17 cellular contexts compared by ENCODE assay signal in the genomic region with DNA sequence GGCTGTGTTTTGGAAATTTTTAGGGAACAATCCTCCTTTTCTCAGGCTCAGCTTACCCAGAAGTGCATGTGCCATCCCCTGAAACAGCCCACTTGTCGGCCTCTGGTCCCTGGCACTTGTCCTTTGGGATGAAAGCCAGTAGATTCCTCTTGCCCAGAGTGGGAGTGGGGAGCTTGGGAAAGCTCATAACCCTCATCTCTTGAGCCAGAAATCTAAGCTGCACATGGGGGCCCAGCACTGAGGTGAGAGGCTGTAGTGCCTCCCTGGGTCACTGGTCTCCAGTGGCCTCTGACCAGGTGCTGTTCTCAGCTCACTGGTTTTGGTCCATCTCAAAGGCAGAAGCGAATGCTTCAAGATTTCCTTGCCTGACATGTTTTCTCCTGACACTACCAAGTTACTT. TPM values are rescaled to one million over a fixed set of nuclear protein-coding genes. Genes with fewer than 3 reads are reported as not detected.
A peak's percentile ranks its signal among the peaks of the same experiment; 100 is the strongest.
DNase-seq lines count a peak whose midpoint lies in the region; ATAC-seq and TF ChIP-seq lines count a peak whose summit lies in the region.
"Had no signal": no experiment of that assay in that cellular context is flagged by ENCODE, and none has a peak within 500 bp of the region (broad histone marks: within the 10 kb centered on the region; RNA-seq: fewer than 3 reads in every experiment).

No MANE protein-coding gene starts in this region.

- H3K27ac ChIP-seq in BLaER1 treated with 17β-estradiol and CSF1 and Interleukin-3, amounts not matched to agents 10 nM and 100 nM: peak overlapping the region in 7 of 11 experiments; percentile 17 to 77 (median 44); a peak in 10 of 22 replicates
- H3K27ac ChIP-seq: suprapubic skin had no signal

- H3K9ac ChIP-seq in BLaER1 treated with 17β-estradiol and CSF1 and Interleukin-3, amounts not matched to agents 10 nM and 100 nM: peak overlapping the region in 9 of 11 experiments; percentile 2 to 43 (median 30); a peak in 12 of 22 replicates

- DNase-seq in HFFc6: no peak
- DNase-seq in effector memory CD8-positive, alpha-beta T cell: no peak
- DNase-seq in NCI-H69 (lab: John Stamatoyannopoulos, UW): no peak
- DNase-seq: activated CD4-positive, CD25-positive, alpha-beta regulatory T cell; aorta; BE2C; HCEC 1CT; KBM-7; NCI-H1105 treated with DMSO at 0.1 percent for 48 hours; NCI-H345; SW 1271 had no signal

- H3K4me1 Mint-ChIP-seq in HFFc6 (ENCODE audit: low read depth) (peaks cover 78% of the 10 kb centered on the region), nephron (peaks cover 75% of the 10 kb centered on the region)
- H3K4me1 Mint-ChIP-seq in effector memory CD8-positive, alpha-beta T cell (ENCODE audit: low read depth in 2 of 2): peaks cover 32 to 35% of the 10 kb centered on the region in 2 donors

- no peaks in the 10 kb centered on the region for H3K9me3 ChIP-seq in BLaER1 treated with 17β-estradiol and CSF1 and Interleukin-3, amounts not matched to agents 10 nM and 100 nM (replicated peaks in 1 of 11)
- H3K9me3 ChIP-seq: BE2C, suprapubic skin had no signal

- TF ChIP-seq CTCF in HFFc6 (IDR thresholded peaks at IDR 0.05): no peak
- TF ChIP-seq CTCF in nephron (IDR thresholded peaks at IDR 0.05; ENCODE audit: unreplicated experiment in 3 of 3): no peak

- peaks cover 98 to 100% (median 100%) of the 10 kb centered on the region in 10 experiments for H3K4me1 ChIP-seq in BLaER1 treated with 17β-estradiol and CSF1 and Interleukin-3, amounts not matched to agents 10 nM and 100 nM

- H3K4me2 ChIP-seq in BLaER1 treated with 17β-estradiol and CSF1 and Interleukin-3, amounts not matched to agents 10 nM and 100 nM: peak overlapping the region; percentile 89 to 99 (median 96)

- H3K27me3 Mint-ChIP-seq in HFFc6 (ENCODE audit: insufficient read depth) (peaks cover 8% of the 10 kb centered on the region), nephron (ENCODE audit: low read depth) (no peaks in the 10 kb centered on the region)
- no peaks in the 10 kb centered on the region for H3K27me3 Mint-ChIP-seq in effector memory CD8-positive, alpha-beta T cell

- H3K4me3 ChIP-seq in BLaER1 treated with 17β-estradiol and CSF1 and Interleukin-3, amounts not matched to agents 10 nM and 100 nM: no peak overlapping the region
- H3K4me3 ChIP-seq: suprapubic skin had no signal

- peaks cover 0 to 62% (median 4%) of the 10 kb centered on the region in 11 experiments; a peak in 7 of 22 replicates for H4K20me1 ChIP-seq in BLaER1 treated with 17β-estradiol and CSF1 and Interleukin-3, amounts not matched to agents 10 nM and 100 nM

- no peaks in the 10 kb centered on the region for H3K27me3 ChIP-seq in BLaER1 treated with 17β-estradiol and CSF1 and Interleukin-3, amounts not matched to agents 10 nM and 100 nM
- H3K27me3 ChIP-seq: BE2C, suprapubic skin had no signal

- peaks cover 9% of the 10 kb centered on the region; the same call in 1 of the 2 replicates for H3K36me3 Mint-ChIP-seq in HFFc6 (ENCODE audit: low read depth)
- peaks cover 21% of the 10 kb centered on the region for H3K36me3 Mint-ChIP-seq in effector memory CD8-positive, alpha-beta T cell (ENCODE audit: insufficient read depth)
- peaks cover 13% of the 10 kb centered on the region for H3K36me3 Mint-ChIP-seq in nephron (ENCODE audit: low read depth)

- H3K4me3 Mint-ChIP-seq in HFFc6: 0 out of 2 replicates have a peak overlapping the region, but pooled peaks have one; percentile 0
- peak overlapping the region; percentile 63 to 67 for H3K4me3 Mint-ChIP-seq in effector memory CD8-positive, alpha-beta T cell
- H3K4me3 Mint-ChIP-seq in nephron: peak overlapping the region in 1 of 3 experiments; percentile 67
- H3K4me3 Mint-ChIP-seq: activated T-cell treated with anti-CD3 and anti-CD28 coated beads, Interleukin-2, amount 50 U/mL, for 4 hours had no signal

- H3K36me3 ChIP-seq in BLaER1 treated with 17β-estradiol and CSF1 and Interleukin-3, amounts not matched to agents 10 nM and 100 nM: peaks cover 4 to 41% (median 22%) of the 10 kb centered on the region in 11 experiments; a peak in 16 of 22 replicates
- H3K36me3 ChIP-seq: suprapubic skin had no signal

- H3K27ac Mint-ChIP-seq in HFFc6 (peak overlapping the region; percentile 90), nephron (peak overlapping the region; percentile 73 to 96 (median 87))
- H3K27ac Mint-ChIP-seq in effector memory CD8-positive, alpha-beta T cell: peak overlapping the region; percentile 13 to 86

- ATAC-seq in effector memory CD8-positive, alpha-beta T cell (replicated peaks): no peak
- ATAC-seq in HG03045 (IDR thresholded peaks at IDR 0.05; ENCODE audit: unreplicated experiment) (no peak), HG02973 (IDR thresholded peaks at IDR 0.05; ENCODE audit: unreplicated experiment) (no peak)

- no peaks in the 10 kb centered on the region for H3K9me3 Mint-ChIP-seq in HFFc6
- H3K9me3 Mint-ChIP-seq in effector memory CD8-positive, alpha-beta T cell: no peaks in the 10 kb centered on the region
- no peaks in the 10 kb centered on the region for H3K9me3 Mint-ChIP-seq in nephron
- H3K9me3 Mint-ChIP-seq: activated T-cell treated with anti-CD3 and anti-CD28 coated beads, Interleukin-2, amount 50 U/mL, for 4 hours had no signal

RNA-seq across cellular contexts. Expression of a gene that starts 38.6 kb away (rescaled TPM):
- 100 to 1,000 TPM; 260 to 327 (median 310) TPM for total RNA-seq in HFFc6 (2021; fragmentation: NEBNext Ultra II Directional; extraction: Animal tissue kit (Norgen Biotek cat#: 25700))
